22 cellular contexts compared by ENCODE assay signal in genomic region chr5:175900131-175900530, GRCh38. TPM values are rescaled to one million over a fixed set of nuclear protein-coding genes. Genes with fewer than 3 reads are reported as not detected.
"Had no signal": no experiment of that assay in that cellular context is flagged by ENCODE, and none has a peak within 500 bp of the region (broad histone marks: within the 10 kb centered on the region; RNA-seq: fewer than 3 reads in every experiment).

No MANE protein-coding gene starts in this region.

- H3K27ac ChIP-seq: RWPE1 had no signal

- ATAC-seq: Panc1 had no signal

- H3K9ac ChIP-seq: SK-N-SH had no signal

- DNase-seq: KBM-7, NCI-H1092, NCI-H1105 treated with DMSO at 0.1 percent for 48 hours, NCI-H1417 treated with DMSO at 0.1 percent for 48 hours, NCI-H146, NCI-H187, NCI-H2029, NCI-H2081 treated with DMSO at 0.1 percent for 48 hours, NCI-H2171, NCI-H226, NCI-H510A, NCI-H524 treated with DMSO at 0.1 percent for 48 hours, NCI-H69, NCI-H774, SHP77, SK-N-SH had no signal

- H3K9me3 ChIP-seq: SK-N-SH had no signal

- H3K4me2 ChIP-seq: SK-N-SH had no signal

RNA-seq across cellular contexts. Expression of gene CPLX2, which starts 28.8 kb away (rescaled TPM):
- total RNA-seq: HT-29, LHCN-M2, MCF 10A, SK-MEL-5 had no signal
